Comparison of ENCODE assay signal across 16 cellular contexts in the genomic region with DNA sequence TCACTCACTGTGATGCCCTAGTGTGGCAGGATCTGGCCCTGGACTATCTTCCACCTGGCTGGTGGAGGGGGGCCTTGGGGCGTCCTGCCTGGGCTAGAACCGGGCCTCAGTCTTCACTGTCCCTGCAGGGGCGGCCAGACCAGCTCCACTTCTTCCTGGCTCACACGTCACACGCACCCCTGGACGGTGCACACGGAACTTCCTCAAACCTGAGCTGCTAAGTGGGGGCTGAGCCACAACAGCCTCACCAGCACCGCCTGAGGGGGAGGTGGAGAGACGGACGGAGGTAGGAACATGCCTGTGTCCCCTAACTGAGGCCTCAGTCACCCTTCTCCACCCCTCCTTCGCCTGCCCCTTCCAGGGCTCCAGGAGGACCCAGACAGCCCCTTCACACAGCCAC.
"Had no signal": no experiment of that assay in that cellular context is flagged by ENCODE, and none has a peak within 500 bp of the region (broad histone marks: within the 10 kb centered on the region; RNA-seq: fewer than 3 reads in every experiment).

No MANE protein-coding gene starts in this region.

- H3K9me3 Mint-ChIP-seq: activated naive CD8-positive, alpha-beta T cell treated with anti-CD3 and anti-CD28 coated beads, Interleukin-2, amount 10 ng/mL, durations not matched to agents 7 days and 5 days; activated T-cell treated with anti-CD3 and anti-CD28 coated beads, Interleukin-2, amount 50 U/mL, for 72 hours; natural killer cell had no signal

- H3K36me3 Mint-ChIP-seq: natural killer cell had no signal

- H3K27me3 ChIP-seq: hepatocyte, transverse colon had no signal

- ATAC-seq: activated T-cell treated with anti-CD3 and anti-CD28 coated beads, Interleukin-2, amount 50 U/mL, for 72 hours; esophagus mucosa; left lobe of liver; mucosa of descending colon had no signal

- H3K9me3 ChIP-seq: mucosa of descending colon, transverse colon had no signal

- DNase-seq: activated CD4-positive, alpha-beta T cell treated with anti-CD3 and anti-CD28 coated beads for 48 hours; activated CD8-positive, alpha-beta memory T cell treated with anti-CD3 and anti-CD28 coated beads, Interleukin-2, amount 50 U/mL, for 48 hours; activated gamma-delta T cell treated with Interleukin-2 at 50 U/mL for 16 hours; activated naive CD8-positive, alpha-beta T cell treated with anti-CD3 and anti-CD28 coated beads, Interleukin-2, amount 10 ng/mL, durations not matched to agents 7 days and 5 days; activated T-cell treated with anti-CD3 and anti-CD28 coated beads, Interleukin-2, amount 50 U/mL, for 72 hours; mucosa of descending colon; natural killer cell; nucleus accumbens; stimulated activated CD4-positive, alpha-beta T cell treated with anti-CD3 and anti-CD28 coated beads, Interleukin-4, amount 100 ng/mL, for 1 hour; stimulated activated naive CD4-positive, alpha-beta T cell treated with Interleukin-2 at 50 U/mL for 16 hours; substantia nigra; T-helper 9 cell; transverse colon had no signal

- H3K4me3 Mint-ChIP-seq: activated naive CD8-positive, alpha-beta T cell treated with anti-CD3 and anti-CD28 coated beads, Interleukin-2, amount 10 ng/mL, durations not matched to agents 7 days and 5 days; activated T-cell treated with anti-CD3 and anti-CD28 coated beads, Interleukin-2, amount 50 U/mL, for 72 hours; natural killer cell had no signal

- H3K27me3 Mint-ChIP-seq: activated naive CD8-positive, alpha-beta T cell treated with anti-CD3 and anti-CD28 coated beads, Interleukin-2, amount 10 ng/mL, durations not matched to agents 7 days and 5 days had no signal

- H3K4me3 ChIP-seq: hepatocyte, mucosa of descending colon, transverse colon had no signal

- H3K4me1 Mint-ChIP-seq: activated naive CD8-positive, alpha-beta T cell treated with anti-CD3 and anti-CD28 coated beads, Interleukin-2, amount 10 ng/mL, durations not matched to agents 7 days and 5 days had no signal

- H3K27ac ChIP-seq: hepatocyte, transverse colon had no signal

- H3K27ac Mint-ChIP-seq: activated naive CD8-positive, alpha-beta T cell treated with anti-CD3 and anti-CD28 coated beads, Interleukin-2, amount 10 ng/mL, durations not matched to agents 7 days and 5 days; activated T-cell treated with anti-CD3 and anti-CD28 coated beads, Interleukin-2, amount 50 U/mL, for 72 hours had no signal
